ENCODE assay signal across 8 cellular contexts in the genomic region with DNA sequence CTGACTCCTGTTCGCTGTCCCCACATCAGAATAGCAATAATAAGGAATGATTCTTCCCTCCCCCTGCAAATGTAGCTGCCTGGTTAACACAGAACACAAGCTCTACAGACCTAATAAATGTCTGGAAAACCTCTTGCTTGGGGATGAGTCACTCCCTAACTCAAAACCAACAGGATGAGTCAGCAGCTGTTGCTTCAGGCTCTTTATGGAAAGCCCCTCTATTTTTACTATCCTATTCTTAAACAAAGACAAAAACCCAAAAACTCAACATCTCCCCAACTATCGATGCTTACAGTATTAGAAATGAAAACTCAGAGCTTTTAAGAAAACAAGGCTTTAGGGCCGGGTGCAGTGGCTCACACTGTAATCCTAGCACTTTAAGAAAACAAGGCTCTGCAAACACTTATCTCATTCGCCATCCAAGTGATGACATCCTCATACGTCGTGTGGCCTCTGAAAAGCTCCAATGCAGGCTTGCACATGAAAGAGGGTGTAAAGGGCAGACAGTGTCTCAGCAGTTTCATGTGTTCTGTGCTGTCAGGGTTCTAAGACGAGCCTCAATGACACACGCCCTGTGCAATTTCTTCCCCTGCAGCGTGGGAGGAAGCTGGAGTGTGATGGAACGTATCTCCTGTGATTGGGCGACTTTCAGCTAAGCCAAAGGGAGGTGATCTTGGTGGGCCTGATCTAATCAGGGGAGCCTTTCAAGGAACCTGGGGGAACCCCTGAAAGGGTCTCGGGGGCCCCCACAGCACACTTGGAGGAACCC.
DNase-seq lines count a peak whose midpoint lies in the region; ATAC-seq and TF ChIP-seq lines count a peak whose summit lies in the region.

No MANE protein-coding gene starts in this region.

- POLR2A ChIA-PET in BJ (lab: Charles Lee) = interaction anchor here (0.6 kb wide), 3 partner anchors 23 to 43 kb away, joined by 3 to 4 read pairs (median 3); no protein-coding TSS in a partner anchor

- peak overlapping the region; percentile 70 for H3K4me3 Mint-ChIP-seq in activated T-cell treated with anti-CD3 and anti-CD28 coated beads, Interleukin-2, amount 50 U/mL, for 24 hours

- H3K4me3 ChIP-seq in BJ (ENCODE audit: low read depth, low read length) (peak overlapping the region; percentile 2; the same call in 1 of the 2 replicates), NT2/D1 (ENCODE audit: insufficient read length, low read depth) (no peak overlapping the region), fibroblast of the aortic adventitia (ENCODE audit: low read depth, low read length) (peak overlapping the region; percentile 49), upper lobe of right lung (no peak overlapping the region)

- no peaks in the 10 kb centered on the region for H3K27me3 Mint-ChIP-seq in activated T-cell treated with anti-CD3 and anti-CD28 coated beads, Interleukin-2, amount 50 U/mL, for 24 hours

- no peak overlapping the region for H3K9ac ChIP-seq in NT2/D1 (ENCODE audit: insufficient read length, low read depth)

- intact Hi-C loops in upper lobe of right lung (cut with DNase I) = no loop called here

- CTCF ChIA-PET in BJ (lab: Yijun Ruan, JAX) = interaction anchor here (1.0 to 1.7 kb wide), 5 partner anchors 13 to 108 kb away, joined by 3 to 6 read pairs (median 3); no protein-coding TSS in a partner anchor

- no peaks in the 10 kb centered on the region for H3K36me3 ChIP-seq in BJ (ENCODE audit: control insufficient read depth, insufficient read depth, low read length)
- H3K36me3 ChIP-seq in NT2/D1 (ENCODE audit: insufficient read depth, insufficient read length, low read length) = peaks cover 25% of the 10 kb centered on the region
- H3K36me3 ChIP-seq in upper lobe of right lung = no peaks in the 10 kb centered on the region

- no peaks in the 10 kb centered on the region for H3K9me3 ChIP-seq in NT2/D1 (ENCODE audit: insufficient read depth, low read length)
- H3K9me3 ChIP-seq in upper lobe of right lung = no peaks in the 10 kb centered on the region

- H3K9me3 Mint-ChIP-seq in activated T-cell treated with anti-CD3 and anti-CD28 coated beads, Interleukin-2, amount 50 U/mL, for 24 hours = peaks cover 5% of the 10 kb centered on the region

- no peak for TF ChIP-seq CTCF in BJ (IDR thresholded peaks at IDR 0.05; ENCODE audit: insufficient read depth, low read depth, low read length)
- TF ChIP-seq CTCF in fibroblast of the aortic adventitia (IDR thresholded peaks at IDR 0.05; ENCODE audit: insufficient read depth, low read length) = no peak
- TF ChIP-seq CTCF in upper lobe of right lung (IDR thresholded peaks at IDR 0.05) = no peak

- no peaks in the 10 kb centered on the region for H3K27me3 ChIP-seq in BJ (ENCODE audit: control insufficient read depth, insufficient read depth, low read length)
- no peaks in the 10 kb centered on the region for H3K27me3 ChIP-seq in NT2/D1 (ENCODE audit: insufficient read depth, insufficient read length)
- no peaks in the 10 kb centered on the region for H3K27me3 ChIP-seq in upper lobe of right lung

- DNase-seq in BJ (ENCODE audit: low read depth) (peak; percentile 98), NT2/D1 (ENCODE audit: low read depth, low spot score) (peak; percentile 55), fibroblast of the aortic adventitia (ENCODE audit: low read depth) (peak; percentile 98), pons (ENCODE audit: low spot score) (peak; percentile 65), upper lobe of right lung (peak; percentile 72)
- DNase-seq in activated T-cell treated with anti-CD3 and anti-CD28 coated beads, Interleukin-2, amount 50 U/mL, for 24 hours = peak; percentile 77

- peak overlapping the region; percentile 74 for H3K27ac ChIP-seq in upper lobe of right lung

- ATAC-seq in GM19035 (IDR thresholded peaks at IDR 0.05; ENCODE audit: unreplicated experiment) (peak; percentile 78), HG03139 (IDR thresholded peaks at IDR 0.05; ENCODE audit: unreplicated experiment) (peak; percentile 72), upper lobe of right lung (peak; percentile 79)

- H3K4me1 Mint-ChIP-seq in activated T-cell treated with anti-CD3 and anti-CD28 coated beads, Interleukin-2, amount 50 U/mL, for 24 hours (ENCODE audit: low read depth) = peaks cover 57% of the 10 kb centered on the region

- H3K4me1 ChIP-seq in NT2/D1 (ENCODE audit: insufficient read depth, insufficient read length) (peaks cover 19% of the 10 kb centered on the region), upper lobe of right lung (peaks cover 42% of the 10 kb centered on the region)

- H3K36me3 Mint-ChIP-seq in activated T-cell treated with anti-CD3 and anti-CD28 coated beads, Interleukin-2, amount 50 U/mL, for 24 hours (ENCODE audit: low read depth) = peaks cover 41% of the 10 kb centered on the region

- peak overlapping the region; percentile 98 for H3K27ac Mint-ChIP-seq in activated T-cell treated with anti-CD3 and anti-CD28 coated beads, Interleukin-2, amount 50 U/mL, for 24 hours

Comparison
In these comparisons a context has a peak if more than half of its experiments do, and no peak if none do; other contexts are left out.
1. H3K4me3 ChIP-seq: peak in BJ (single experiment) and fibroblast of the aortic adventitia (single experiment); none in NT2/D1 (single experiment) and upper lobe of right lung (single experiment).
2. Peak in every context shown above with its lines, with median percentiles within 50 percentile points of each other: DNase-seq and ATAC-seq.